ENCODE assay signal across 16 cellular contexts in the genomic region with DNA sequence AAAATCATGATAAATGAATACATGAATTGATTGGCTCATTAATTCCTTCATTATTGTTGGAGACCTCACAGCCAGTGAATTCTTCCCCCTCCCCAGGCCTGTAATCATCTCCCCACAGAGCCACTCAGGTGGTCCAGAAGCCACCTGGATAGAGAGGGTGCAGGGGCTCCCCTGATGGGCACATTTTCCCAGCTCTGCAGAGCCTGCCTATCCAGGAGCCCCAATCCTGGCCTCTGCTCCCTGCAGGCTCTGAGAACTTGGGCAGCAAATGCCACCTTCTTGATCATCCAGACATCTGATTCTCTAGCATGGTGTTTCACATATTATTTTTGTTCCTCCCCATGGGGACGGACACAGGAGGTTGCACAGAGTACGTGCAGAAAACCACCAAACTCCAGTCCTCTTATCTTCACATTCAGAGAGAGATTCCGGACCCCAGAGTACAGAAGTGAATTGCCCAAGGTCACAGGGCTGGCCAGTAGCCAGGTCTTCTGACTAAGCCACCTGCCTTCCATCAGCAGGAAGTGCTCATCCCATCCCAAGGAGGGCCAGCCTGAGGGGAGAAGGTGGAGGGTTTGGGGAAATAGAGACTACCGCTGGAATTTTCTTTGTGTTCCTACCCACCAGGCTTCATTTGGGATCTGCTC.
"Had no signal": no experiment of that assay in that cellular context is flagged by ENCODE, and none has a peak within 500 bp of the region (broad histone marks: within the 10 kb centered on the region; RNA-seq: fewer than 3 reads in every experiment).

No MANE protein-coding gene starts in this region.

- H3K4me3 Mint-ChIP-seq: activated CD4-positive, alpha-beta memory T cell treated with anti-CD3 and anti-CD28 coated beads for 36 hours; activated CD8-positive, alpha-beta memory T cell treated with anti-CD3 and anti-CD28 coated beads, Interleukin-2, amount 10 ng/mL, durations not matched to agents 7 days and 5 days; activated naive CD4-positive, alpha-beta T cell treated with anti-CD3 and anti-CD28 coated beads, Interleukin-2, amount 10 ng/mL, durations not matched to agents 7 days and 5 days; endodermal cell; nephron progenitor cell; stimulated activated naive CD8-positive, alpha-beta T cell treated with anti-CD3 and anti-CD28 coated beads, Interleukin-15, amount 100 ng/mL, for 72 hours had no signal

- H3K9me3 Mint-ChIP-seq: activated CD4-positive, alpha-beta memory T cell treated with anti-CD3 and anti-CD28 coated beads for 36 hours; activated naive CD4-positive, alpha-beta T cell treated with anti-CD3 and anti-CD28 coated beads, Interleukin-2, amount 10 ng/mL, durations not matched to agents 7 days and 5 days; activated T-helper 2 cell treated with anti-CD3 and anti-CD28 coated beads, Interferon-gamma antibody, Interleukin-2, Interleukin-4, amounts not matched to agents 10 μg/mL and 5 μg/mL and 100 μg/mL, durations not matched to agents 14 hours and 24 hours and 36 hours; stimulated activated naive CD8-positive, alpha-beta T cell treated with anti-CD3 and anti-CD28 coated beads, Interleukin-15, amount 100 ng/mL, for 72 hours had no signal

- H3K27ac ChIP-seq: ascending aorta, dorsolateral prefrontal cortex, lower lobe of right lung, sigmoid colon, upper lobe of left lung, WERI-Rb-1 had no signal

- H3K9me3 ChIP-seq: ascending aorta, lower lobe of right lung, sigmoid colon, upper lobe of left lung had no signal

- H3K36me3 ChIP-seq: ascending aorta, lower lobe of right lung, sigmoid colon, upper lobe of left lung, WERI-Rb-1 had no signal

- ATAC-seq: activated CD8-positive, alpha-beta memory T cell treated with anti-CD3 and anti-CD28 coated beads, Interleukin-2, amount 10 ng/mL, durations not matched to agents 7 days and 5 days; left colon; lower lobe of right lung; stimulated activated naive CD8-positive, alpha-beta T cell treated with anti-CD3 and anti-CD28 coated beads, Interleukin-15, amount 100 ng/mL, for 72 hours had no signal

- H3K4me1 ChIP-seq: ascending aorta, upper lobe of left lung had no signal

- H3K27me3 Mint-ChIP-seq: activated naive CD4-positive, alpha-beta T cell treated with anti-CD3 and anti-CD28 coated beads, Interleukin-2, amount 10 ng/mL, durations not matched to agents 7 days and 5 days had no signal

- H3K27me3 ChIP-seq: ascending aorta, dorsolateral prefrontal cortex, sigmoid colon, upper lobe of left lung had no signal

- H3K4me1 Mint-ChIP-seq: activated CD8-positive, alpha-beta memory T cell treated with anti-CD3 and anti-CD28 coated beads, Interleukin-2, amount 10 ng/mL, durations not matched to agents 7 days and 5 days; activated naive CD4-positive, alpha-beta T cell treated with anti-CD3 and anti-CD28 coated beads, Interleukin-2, amount 10 ng/mL, durations not matched to agents 7 days and 5 days; stimulated activated naive CD8-positive, alpha-beta T cell treated with anti-CD3 and anti-CD28 coated beads, Interleukin-15, amount 100 ng/mL, for 72 hours had no signal

- H3K4me3 ChIP-seq: ascending aorta, dorsolateral prefrontal cortex, lower lobe of right lung, sigmoid colon, upper lobe of left lung had no signal

- DNase-seq: activated CD4-positive, alpha-beta memory T cell treated with anti-CD3 and anti-CD28 coated beads for 36 hours; activated CD8-positive, alpha-beta memory T cell treated with anti-CD3 and anti-CD28 coated beads, Interleukin-2, amount 10 ng/mL, durations not matched to agents 7 days and 5 days; activated naive CD4-positive, alpha-beta T cell treated with anti-CD3 and anti-CD28 coated beads, Interleukin-2, amount 10 ng/mL, durations not matched to agents 7 days and 5 days; activated T-cell treated with anti-CD3 and anti-CD28 coated beads, Interleukin-2, amount 50 U/mL, for 1 hour; dorsolateral prefrontal cortex; endodermal cell; left colon; lower lobe of right lung; nephron progenitor cell; sigmoid colon; stimulated activated CD4-positive, alpha-beta T cell treated with anti-CD3 and anti-CD28 coated beads, Interleukin-1b, Interleukin-23, amount 100 ng/mL, for 48 hours; stimulated activated naive CD8-positive, alpha-beta T cell treated with anti-CD3 and anti-CD28 coated beads, Interleukin-15, amount 100 ng/mL, for 72 hours; upper lobe of left lung; WERI-Rb-1 had no signal

- H3K27ac Mint-ChIP-seq: activated CD4-positive, alpha-beta memory T cell treated with anti-CD3 and anti-CD28 coated beads for 36 hours; activated CD8-positive, alpha-beta memory T cell treated with anti-CD3 and anti-CD28 coated beads, Interleukin-2, amount 10 ng/mL, durations not matched to agents 7 days and 5 days; activated naive CD4-positive, alpha-beta T cell treated with anti-CD3 and anti-CD28 coated beads, Interleukin-2, amount 10 ng/mL, durations not matched to agents 7 days and 5 days; activated T-helper 2 cell treated with anti-CD3 and anti-CD28 coated beads, Interferon-gamma antibody, Interleukin-2, Interleukin-4, amounts not matched to agents 10 μg/mL and 5 μg/mL and 100 μg/mL, durations not matched to agents 14 hours and 24 hours and 36 hours; endodermal cell; nephron progenitor cell; stimulated activated naive CD8-positive, alpha-beta T cell treated with anti-CD3 and anti-CD28 coated beads, Interleukin-15, amount 100 ng/mL, for 72 hours had no signal

- H3K36me3 Mint-ChIP-seq: activated CD4-positive, alpha-beta memory T cell treated with anti-CD3 and anti-CD28 coated beads for 36 hours; activated CD8-positive, alpha-beta memory T cell treated with anti-CD3 and anti-CD28 coated beads, Interleukin-2, amount 10 ng/mL, durations not matched to agents 7 days and 5 days; activated naive CD4-positive, alpha-beta T cell treated with anti-CD3 and anti-CD28 coated beads, Interleukin-2, amount 10 ng/mL, durations not matched to agents 7 days and 5 days had no signal
